1 cellular context compared by ENCODE assay signal in genomic region chr19:17469092-17469370, GRCh38.
TF ChIP-seq lines count a peak whose summit lies in the region.

No MANE protein-coding gene starts in this region.

TF ChIP-seq in HepG2, 621 proteins besides CTCF, POLR2A, EP300 and RAD21 (continues in another document):
- TF ChIP-seq THAP9 (CRISPR knock-in tag; IDR thresholded peaks at IDR 0.05; ENCODE audit: borderline replicate concordance) (peak; percentile 15; the same call in 1 of the 2 replicates), ZNF605 (CRISPR knock-in tag; IDR thresholded peaks at IDR 0.05) (0 out of 2 replicates have a peak, but pooled peaks have one; percentile 90), ZNF572 (CRISPR knock-in tag; IDR thresholded peaks at IDR 0.05) (no peak), ETV6 (CRISPR knock-in tag; conservative IDR thresholded peaks at IDR 0.05) (no peak), CHD2 (IDR thresholded peaks at IDR 0.05; ENCODE audit: low read depth, low read length) (no peak), ZNF687 (CRISPR knock-in tag; IDR thresholded peaks at IDR 0.05) (0 out of 2 replicates have a peak, but pooled peaks have one; percentile 3), PITX1 (CRISPR knock-in tag; IDR thresholded peaks at IDR 0.05) (0 out of 2 replicates have a peak, but pooled peaks have one; percentile 11), ZNF234 (CRISPR knock-in tag; conservative IDR thresholded peaks at IDR 0.05) (no peak), ZNF17 (CRISPR knock-in tag; IDR thresholded peaks at IDR 0.05) (no peak), ASH2L (IDR thresholded peaks at IDR 0.05; ENCODE audit: insufficient read length, low read depth, low read length) (no peak), ZNF644 (CRISPR knock-in tag; IDR thresholded peaks at IDR 0.05; ENCODE audit: low read depth) (no peak), RORA (CRISPR knock-in tag; IDR thresholded peaks at IDR 0.05) (no peak), AGO1 (IDR thresholded peaks at IDR 0.05; ENCODE audit: low read depth, low read length, poor library complexity, severe bottlenecking) (peak; percentile 17), ZNF350 (CRISPR knock-in tag; IDR thresholded peaks at IDR 0.05; ENCODE audit: borderline replicate concordance, low read depth) (peak; percentile 60; the same call in 1 of the 2 replicates), ZNF547 (CRISPR knock-in tag; IDR thresholded peaks at IDR 0.05) (peak; percentile 9; the same call in 1 of the 2 replicates), HMGXB4 (CRISPR knock-in tag; IDR thresholded peaks at IDR 0.05; ENCODE audit: borderline replicate concordance in 1 of 2, low read depth in 1 of 2) (no peak), ARNTL (CRISPR knock-in tag; IDR thresholded peaks at IDR 0.05) (no peak), KDM1A (CRISPR knock-in tag; IDR thresholded peaks at IDR 0.05) (no peak), DMAP1 (CRISPR knock-in tag; IDR thresholded peaks at IDR 0.05) (no peak)
- TF ChIP-seq, protein P1, sequence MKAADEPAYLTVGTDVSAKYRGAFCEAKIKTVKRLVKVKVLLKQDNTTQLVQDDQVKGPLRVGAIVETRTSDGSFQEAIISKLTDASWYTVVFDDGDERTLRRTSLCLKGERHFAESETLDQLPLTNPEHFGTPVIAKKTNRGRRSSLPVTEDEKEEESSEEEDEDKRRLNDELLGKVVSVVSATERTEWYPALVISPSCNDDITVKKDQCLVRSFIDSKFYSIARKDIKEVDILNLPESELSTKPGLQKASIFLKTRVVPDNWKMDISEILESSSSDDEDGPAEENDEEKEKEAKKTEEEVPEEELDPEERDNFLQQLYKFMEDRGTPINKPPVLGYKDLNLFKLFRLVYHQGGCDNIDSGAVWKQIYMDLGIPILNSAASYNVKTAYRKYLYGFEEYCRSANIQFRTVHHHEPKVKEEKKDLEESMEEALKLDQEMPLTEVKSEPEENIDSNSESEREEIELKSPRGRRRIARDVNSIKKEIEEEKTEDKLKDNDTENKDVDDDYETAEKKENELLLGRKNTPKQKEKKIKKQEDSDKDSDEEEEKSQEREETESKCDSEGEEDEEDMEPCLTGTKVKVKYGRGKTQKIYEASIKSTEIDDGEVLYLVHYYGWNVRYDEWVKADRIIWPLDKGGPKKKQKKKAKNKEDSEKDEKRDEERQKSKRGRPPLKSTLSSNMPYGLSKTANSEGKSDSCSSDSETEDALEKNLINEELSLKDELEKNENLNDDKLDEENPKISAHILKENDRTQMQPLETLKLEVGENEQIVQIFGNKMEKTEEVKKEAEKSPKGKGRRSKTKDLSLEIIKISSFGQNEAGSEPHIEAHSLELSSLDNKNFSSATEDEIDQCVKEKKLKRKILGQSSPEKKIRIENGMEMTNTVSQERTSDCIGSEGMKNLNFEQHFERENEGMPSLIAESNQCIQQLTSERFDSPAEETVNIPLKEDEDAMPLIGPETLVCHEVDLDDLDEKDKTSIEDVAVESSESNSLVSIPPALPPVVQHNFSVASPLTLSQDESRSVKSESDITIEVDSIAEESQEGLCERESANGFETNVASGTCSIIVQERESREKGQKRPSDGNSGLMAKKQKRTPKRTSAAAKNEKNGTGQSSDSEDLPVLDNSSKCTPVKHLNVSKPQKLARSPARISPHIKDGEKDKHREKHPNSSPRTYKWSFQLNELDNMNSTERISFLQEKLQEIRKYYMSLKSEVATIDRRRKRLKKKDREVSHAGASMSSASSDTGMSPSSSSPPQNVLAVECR (CRISPR knock-in tag; IDR thresholded peaks at IDR 0.05; ENCODE audit: borderline replicate concordance) = 0 out of 2 replicates have a peak, but pooled peaks have one; percentile 2
- TF ChIP-seq, protein P2, sequence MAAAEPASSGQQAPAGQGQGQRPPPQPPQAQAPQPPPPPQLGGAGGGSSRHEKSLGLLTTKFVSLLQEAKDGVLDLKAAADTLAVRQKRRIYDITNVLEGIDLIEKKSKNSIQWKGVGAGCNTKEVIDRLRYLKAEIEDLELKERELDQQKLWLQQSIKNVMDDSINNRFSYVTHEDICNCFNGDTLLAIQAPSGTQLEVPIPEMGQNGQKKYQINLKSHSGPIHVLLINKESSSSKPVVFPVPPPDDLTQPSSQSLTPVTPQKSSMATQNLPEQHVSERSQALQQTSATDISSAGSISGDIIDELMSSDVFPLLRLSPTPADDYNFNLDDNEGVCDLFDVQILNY (CRISPR knock-in tag; conservative IDR thresholded peaks at IDR 0.05) = no peak
- TF ChIP-seq, protein P3, sequence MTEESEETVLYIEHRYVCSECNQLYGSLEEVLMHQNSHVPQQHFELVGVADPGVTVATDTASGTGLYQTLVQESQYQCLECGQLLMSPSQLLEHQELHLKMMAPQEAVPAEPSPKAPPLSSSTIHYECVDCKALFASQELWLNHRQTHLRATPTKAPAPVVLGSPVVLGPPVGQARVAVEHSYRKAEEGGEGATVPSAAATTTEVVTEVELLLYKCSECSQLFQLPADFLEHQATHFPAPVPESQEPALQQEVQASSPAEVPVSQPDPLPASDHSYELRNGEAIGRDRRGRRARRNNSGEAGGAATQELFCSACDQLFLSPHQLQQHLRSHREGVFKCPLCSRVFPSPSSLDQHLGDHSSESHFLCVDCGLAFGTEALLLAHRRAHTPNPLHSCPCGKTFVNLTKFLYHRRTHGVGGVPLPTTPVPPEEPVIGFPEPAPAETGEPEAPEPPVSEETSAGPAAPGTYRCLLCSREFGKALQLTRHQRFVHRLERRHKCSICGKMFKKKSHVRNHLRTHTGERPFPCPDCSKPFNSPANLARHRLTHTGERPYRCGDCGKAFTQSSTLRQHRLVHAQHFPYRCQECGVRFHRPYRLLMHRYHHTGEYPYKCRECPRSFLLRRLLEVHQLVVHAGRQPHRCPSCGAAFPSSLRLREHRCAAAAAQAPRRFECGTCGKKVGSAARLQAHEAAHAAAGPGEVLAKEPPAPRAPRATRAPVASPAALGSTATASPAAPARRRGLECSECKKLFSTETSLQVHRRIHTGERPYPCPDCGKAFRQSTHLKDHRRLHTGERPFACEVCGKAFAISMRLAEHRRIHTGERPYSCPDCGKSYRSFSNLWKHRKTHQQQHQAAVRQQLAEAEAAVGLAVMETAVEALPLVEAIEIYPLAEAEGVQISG (CRISPR knock-in tag; IDR thresholded peaks at IDR 0.05) = no peak
- TF ChIP-seq, protein P4, sequence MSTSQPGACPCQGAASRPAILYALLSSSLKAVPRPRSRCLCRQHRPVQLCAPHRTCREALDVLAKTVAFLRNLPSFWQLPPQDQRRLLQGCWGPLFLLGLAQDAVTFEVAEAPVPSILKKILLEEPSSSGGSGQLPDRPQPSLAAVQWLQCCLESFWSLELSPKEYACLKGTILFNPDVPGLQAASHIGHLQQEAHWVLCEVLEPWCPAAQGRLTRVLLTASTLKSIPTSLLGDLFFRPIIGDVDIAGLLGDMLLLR (CRISPR knock-in tag; IDR thresholded peaks at IDR 0.05) = no peak
- TF ChIP-seq, protein P5, sequence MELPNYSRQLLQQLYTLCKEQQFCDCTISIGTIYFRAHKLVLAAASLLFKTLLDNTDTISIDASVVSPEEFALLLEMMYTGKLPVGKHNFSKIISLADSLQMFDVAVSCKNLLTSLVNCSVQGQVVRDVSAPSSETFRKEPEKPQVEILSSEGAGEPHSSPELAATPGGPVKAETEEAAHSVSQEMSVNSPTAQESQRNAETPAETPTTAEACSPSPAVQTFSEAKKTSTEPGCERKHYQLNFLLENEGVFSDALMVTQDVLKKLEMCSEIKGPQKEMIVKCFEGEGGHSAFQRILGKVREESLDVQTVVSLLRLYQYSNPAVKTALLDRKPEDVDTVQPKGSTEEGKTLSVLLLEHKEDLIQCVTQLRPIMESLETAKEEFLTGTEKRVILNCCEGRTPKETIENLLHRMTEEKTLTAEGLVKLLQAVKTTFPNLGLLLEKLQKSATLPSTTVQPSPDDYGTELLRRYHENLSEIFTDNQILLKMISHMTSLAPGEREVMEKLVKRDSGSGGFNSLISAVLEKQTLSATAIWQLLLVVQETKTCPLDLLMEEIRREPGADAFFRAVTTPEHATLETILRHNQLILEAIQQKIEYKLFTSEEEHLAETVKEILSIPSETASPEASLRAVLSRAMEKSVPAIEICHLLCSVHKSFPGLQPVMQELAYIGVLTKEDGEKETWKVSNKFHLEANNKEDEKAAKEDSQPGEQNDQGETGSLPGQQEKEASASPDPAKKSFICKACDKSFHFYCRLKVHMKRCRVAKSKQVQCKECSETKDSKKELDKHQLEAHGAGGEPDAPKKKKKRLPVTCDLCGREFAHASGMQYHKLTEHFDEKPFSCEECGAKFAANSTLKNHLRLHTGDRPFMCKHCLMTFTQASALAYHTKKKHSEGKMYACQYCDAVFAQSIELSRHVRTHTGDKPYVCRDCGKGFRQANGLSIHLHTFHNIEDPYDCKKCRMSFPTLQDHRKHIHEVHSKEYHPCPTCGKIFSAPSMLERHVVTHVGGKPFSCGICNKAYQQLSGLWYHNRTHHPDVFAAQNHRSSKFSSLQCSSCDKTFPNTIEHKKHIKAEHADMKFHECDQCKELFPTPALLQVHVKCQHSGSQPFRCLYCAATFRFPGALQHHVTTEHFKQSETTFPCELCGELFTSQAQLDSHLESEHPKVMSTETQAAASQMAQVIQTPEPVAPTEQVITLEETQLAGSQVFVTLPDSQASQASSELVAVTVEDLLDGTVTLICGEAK (IDR thresholded peaks at IDR 0.05) = no peak
- TF ChIP-seq, protein P5 (CRISPR knock-in tag; IDR thresholded peaks at IDR 0.05) = no peak
